21 cellular contexts compared by ENCODE assay signal in genomic region chr3:178238179-178238578, GRCh38.
DNase-seq lines count a peak whose midpoint lies in the region; ATAC-seq, FAIRE-seq and TF ChIP-seq lines count a peak whose summit lies in the region.
"Had no signal": no experiment of that assay in that cellular context is flagged by ENCODE, and none has a peak within 500 bp of the region (broad histone marks: within the 10 kb centered on the region; RNA-seq: fewer than 3 reads in every experiment).

No MANE protein-coding gene starts in this region.

- H3K9me3 Mint-ChIP-seq in nephron progenitor cell, result peaks cover 32% of the 10 kb centered on the region

- no peaks in the 10 kb centered on the region for H3K79me2 ChIP-seq in parathyroid adenoma

- no peak overlapping the region for H3K27ac Mint-ChIP-seq in nephron progenitor cell
- H3K27ac Mint-ChIP-seq: T-cell had no signal

- no peak for TF ChIP-seq CTCF in RWPE2 (IDR thresholded peaks at IDR 0.05; ENCODE audit: poor library complexity, severe bottlenecking)
- TF ChIP-seq CTCF in parathyroid adenoma (IDR thresholded peaks at IDR 0.05), result no peak
- no peak for TF ChIP-seq CTCF in nephron progenitor cell (IDR thresholded peaks at IDR 0.05)

- peaks cover 3% of the 10 kb centered on the region for H3K27me3 Mint-ChIP-seq in nephron progenitor cell (ENCODE audit: low read depth, poor library complexity)

- no peaks in the 10 kb centered on the region for H3K36me3 ChIP-seq in HUES64 (ENCODE audit: insufficient read depth, low read length)
- no peaks in the 10 kb centered on the region for H3K36me3 ChIP-seq in RWPE2 (ENCODE audit: low read depth)
- H3K36me3 ChIP-seq in parathyroid adenoma (ENCODE audit: control insufficient read depth, insufficient read depth, low read length), result no peaks in the 10 kb centered on the region

- no peak for TF ChIP-seq POLR2A in GM12892 (IDR thresholded peaks at IDR 0.05; ENCODE audit: low read depth, low read length)

- H3K4me3 ChIP-seq in HUES64 (ENCODE audit: low read length) (no peak overlapping the region), RWPE2 (ENCODE audit: severe bottlenecking) (no peak overlapping the region), parathyroid adenoma (ENCODE audit: low read depth, low read length) (no peak overlapping the region)

- H3K4me1 Mint-ChIP-seq in nephron progenitor cell, result peaks cover 9% of the 10 kb centered on the region
- H3K4me1 Mint-ChIP-seq: T-cell had no signal

- H3K4me1 ChIP-seq in HUES64 (ENCODE audit: insufficient read depth, low read length) (peaks cover 43% of the 10 kb centered on the region), RWPE2 (ENCODE audit: insufficient read depth, poor library complexity, severe bottlenecking) (peaks cover 18% of the 10 kb centered on the region), parathyroid adenoma (peaks cover 19% of the 10 kb centered on the region)

- no peaks in the 10 kb centered on the region for H3K27me3 ChIP-seq in HUES64 (ENCODE audit: insufficient read depth, low read length)
- H3K27me3 ChIP-seq in RWPE2 (ENCODE audit: insufficient read depth, poor library complexity, severe bottlenecking), result no peaks in the 10 kb centered on the region
- no peaks in the 10 kb centered on the region for H3K27me3 ChIP-seq in parathyroid adenoma (ENCODE audit: control insufficient read depth, insufficient read depth, low read length)

- no peak overlapping the region for H3K9ac ChIP-seq in HUES64 (ENCODE audit: low read depth, low read length)
- H3K9ac ChIP-seq in parathyroid adenoma, result no peak overlapping the region
- H3K9ac ChIP-seq: SK-N-SH had no signal

- ATAC-seq in RWPE2 (ENCODE audit: low read depth), result peak; percentile 69
- ATAC-seq: T-cell had no signal

- no peak overlapping the region for H3K4me3 Mint-ChIP-seq in nephron progenitor cell
- H3K4me3 Mint-ChIP-seq: T-cell had no signal

- H3K36me3 Mint-ChIP-seq in nephron progenitor cell (ENCODE audit: low read depth), result peaks cover 18% of the 10 kb centered on the region
- H3K36me3 Mint-ChIP-seq: T-cell had no signal

- H3K9me3 ChIP-seq in HUES64 (ENCODE audit: insufficient read depth, low read depth, low read length), result 0 out of 2 replicates have a peak, but pooled peaks cover 4% of the 10 kb centered on the region
- no peaks in the 10 kb centered on the region for H3K9me3 ChIP-seq in RWPE2 (ENCODE audit: severe bottlenecking)
- no peaks in the 10 kb centered on the region for H3K9me3 ChIP-seq in parathyroid adenoma (ENCODE audit: control insufficient read depth, low read length)
- H3K9me3 ChIP-seq: SK-N-SH had no signal

- no peak overlapping the region for H3K4me2 ChIP-seq in parathyroid adenoma (ENCODE audit: low read length)
- H3K4me2 ChIP-seq: SK-N-SH had no signal

- DNase-seq in RWPE2 (ENCODE audit: low spot score), result no peak
- peak; percentile 74 for DNase-seq in iPS DF 19.7 (ENCODE audit: low read depth, low spot score)
- DNase-seq in foreskin melanocyte, result no peak
- DNase-seq in posterior vena cava (ENCODE audit: low spot score), result no peak
- no peak for DNase-seq in GM12892 (ENCODE audit: insufficient read length)
- no peak for DNase-seq in nephron progenitor cell
- DNase-seq: DMS 273 treated with DMSO at 0.1 percent for 48 hours, DND-41, GOT3, IMR-90, NCI-H1048, NCI-H1436, NCI-H2081, NCI-H2171 treated with DMSO at 0.1 percent for 48 hours, NCI-H446, SHP77 treated with DMSO at 0.1 percent for 48 hours, SK-N-SH, T-cell had no signal

- peak overlapping the region; percentile 6 for H2AFZ ChIP-seq in parathyroid adenoma

- FAIRE-seq in GM12892 (lab: Jason Lieb, UNC), result no peak
- FAIRE-seq: G401.6 had no signal

- H3K27ac ChIP-seq in HUES64 (ENCODE audit: low read depth, low read length), result peak overlapping the region; percentile 90
- peak overlapping the region; percentile 72 for H3K27ac ChIP-seq in RWPE2 (ENCODE audit: poor library complexity, severe bottlenecking)
- H3K27ac ChIP-seq in parathyroid adenoma, result no peak overlapping the region

- intact Hi-C loops in posterior vena cava (cut with DNase I), result no loop called here
